In genomic region chr12:121810833-121811433, GRCh38 we compare ENCODE assay signal across 8 cellular contexts. TPM values are rescaled to one million over a fixed set of nuclear protein-coding genes. Genes with fewer than 3 reads are reported as not detected.
DNase-seq lines count a peak whose midpoint lies in the region; ATAC-seq and TF ChIP-seq lines count a peak whose summit lies in the region.

No MANE protein-coding gene starts in this region.

- peak overlapping the region; percentile 89 for H3K27ac Mint-ChIP-seq in CD8-positive, alpha-beta T cell

- no peak for TF ChIP-seq CTCF in CD8-positive, alpha-beta T cell (IDR thresholded peaks at IDR 0.05)
- no peak for TF ChIP-seq CTCF in osteoblast (IDR thresholded peaks at IDR 0.05; ENCODE audit: extremely low read depth, low read depth, low read length)

- H3K9me3 Mint-ChIP-seq in CD8-positive, alpha-beta T cell: no peaks in the 10 kb centered on the region

- POLR2A ChIA-PET in CD8-positive, alpha-beta T cell (lab: Charles Lee): interaction anchor here (0.6 to 20.5 kb wide), 10 partner anchors 13 to 136 kb away, joined by 3 to 1016 read pairs (median 4); partner anchors contain the start of genes RHOF, SETD1B and TMEM120B

- H3K4me3 ChIP-seq in CD8-positive, alpha-beta T cell (ENCODE audit: low read depth, low read length): peak overlapping the region; percentile 74
- peak overlapping the region; percentile 84 for H3K4me3 ChIP-seq in osteoblast (ENCODE audit: insufficient read depth, low read length)

- peaks cover 53% of the 10 kb centered on the region for H3K4me1 ChIP-seq in CD8-positive, alpha-beta T cell (ENCODE audit: insufficient read depth, low read length)
- peaks cover 37% of the 10 kb centered on the region for H3K4me1 ChIP-seq in osteoblast (ENCODE audit: insufficient read depth, low read length)

- no peak for ATAC-seq in CD8-positive, alpha-beta T cell
- no peak for ATAC-seq in GM21526 (IDR thresholded peaks at IDR 0.05; ENCODE audit: low FRiP score, unreplicated experiment)

- H3K27me3 Mint-ChIP-seq in CD8-positive, alpha-beta T cell (ENCODE audit: low read depth): no peaks in the 10 kb centered on the region

- peaks cover 56% of the 10 kb centered on the region for H3K4me1 Mint-ChIP-seq in CD8-positive, alpha-beta T cell (ENCODE audit: low read depth)

- H3K4me3 Mint-ChIP-seq in CD8-positive, alpha-beta T cell: peak overlapping the region; percentile 83

- peaks cover 30% of the 10 kb centered on the region for H3K36me3 ChIP-seq in CD8-positive, alpha-beta T cell (ENCODE audit: insufficient read depth, low read length)
- peaks cover 66% of the 10 kb centered on the region for H3K36me3 ChIP-seq in osteoblast (ENCODE audit: insufficient read depth, low read length)

- CTCF ChIA-PET in CD8-positive, alpha-beta T cell (lab: Charles Lee): interaction anchor here (0.7 to 45.9 kb wide), 13 partner anchors 10 to 121 kb away, joined by 3 to 2042 read pairs (median 7); partner anchors contain the start of genes PSMD9, RHOF, SETD1B and TMEM120B

- intact Hi-C loops in CD8-positive, alpha-beta T cell (cut with DNase I, micrococcal nuclease): loop anchor here in 1 of 2 experiments (1.0 kb wide), 1 partner anchor 12 kb away; no protein-coding TSS in a partner anchor

- peaks cover 63% of the 10 kb centered on the region for H4K20me1 ChIP-seq in osteoblast (ENCODE audit: insufficient read depth, low read length)

- H3K27me3 ChIP-seq in CD8-positive, alpha-beta T cell (ENCODE audit: insufficient read depth, low read length): no peaks in the 10 kb centered on the region
- no peaks in the 10 kb centered on the region for H3K27me3 ChIP-seq in osteoblast (ENCODE audit: insufficient read depth, low read length)

- DNase-seq in CD8-positive, alpha-beta T cell: no peak
- DNase-seq in MV-4-11 (lab: John Stamatoyannopoulos, UW): peak; percentile 9
- peak; percentile 59 for DNase-seq in ecto neural progenitor cell (ENCODE audit: low spot score)
- DNase-seq in osteoblast (ENCODE audit: insufficient read length, low spot score, missing footprints): no peak
- no peak for DNase-seq in NCI-H2227 (lab: John Stamatoyannopoulos, UW; ENCODE audit: unreplicated experiment)
- no peak for DNase-seq in occipital lobe (lab: John Stamatoyannopoulos, UW)
- no peak for DNase-seq in kidney glomerular epithelial cell (lab: John Stamatoyannopoulos, UW)

- no peak overlapping the region for H3K27ac ChIP-seq in CD8-positive, alpha-beta T cell (ENCODE audit: low read depth, low read length)
- H3K27ac ChIP-seq in osteoblast (ENCODE audit: low read depth, low read length): peak overlapping the region; percentile 58

- H2AFZ ChIP-seq in osteoblast (ENCODE audit: low read length): no peak overlapping the region

- no peaks in the 10 kb centered on the region for H3K9me3 ChIP-seq in CD8-positive, alpha-beta T cell (ENCODE audit: low read length)
- H3K9me3 ChIP-seq in osteoblast (ENCODE audit: low read depth, low read length): no peaks in the 10 kb centered on the region

- H3K4me2 ChIP-seq in osteoblast (ENCODE audit: insufficient read depth, low read length): peak overlapping the region; percentile 90

- peaks cover 60% of the 10 kb centered on the region for H3K36me3 Mint-ChIP-seq in CD8-positive, alpha-beta T cell

- H3K79me2 ChIP-seq in osteoblast (ENCODE audit: insufficient read depth, low read length): peaks cover 95% of the 10 kb centered on the region

RNA-seq across cellular contexts. Expression of gene SETD1B, which starts 7.1 kb away (rescaled TPM):
- 100 to 1,000 TPM; 181 to 190 TPM for total RNA-seq in CD8-positive, alpha-beta T cell
- total RNA-seq in osteoblast (5.0 and 5.8 TPM in 2 replicates), occipital lobe (2.3 TPM)

RNA-seq across cellular contexts. Expression of gene RHOF, which starts 17.4 kb away (rescaled TPM):
- total RNA-seq in CD8-positive, alpha-beta T cell: 100 to 1,000 TPM; 185 TPM
- total RNA-seq in osteoblast (6.2 and 8.3 TPM in 2 replicates), occipital lobe (14.5 TPM)

RNA-seq across cellular contexts. Expression of gene HPD, which starts 47.7 kb away (rescaled TPM):
- total RNA-seq in CD8-positive, alpha-beta T cell: not detected
- total RNA-seq in osteoblast: under 0.01 TPM in 1 of 2 replicates, not detected in the other
- total RNA-seq in occipital lobe: not detected

Comparison
In these comparisons a context has a peak if more than half of its experiments do, and no peak if none do; other contexts are left out.
1. DNase-seq: peak in MV-4-11 (single experiment) and ecto neural progenitor cell (single experiment); none in CD8-positive, alpha-beta T cell (0 of 7), osteoblast (single experiment), NCI-H2227 (single experiment), occipital lobe (single experiment) and kidney glomerular epithelial cell (single experiment).
2. RNA of gene SETD1B, which starts 7.1 kb away (total RNA-seq): 181 to 190 TPM in CD8-positive, alpha-beta T cell; 5.0 to 5.8 TPM in osteoblast and 2.3 TPM in occipital lobe (single experiment); every median in the first group is over 10 times any median in the second.
3. RNA of gene RHOF, which starts 17.4 kb away (total RNA-seq): 185 TPM in CD8-positive, alpha-beta T cell; 14.5 TPM in occipital lobe (single experiment) and 6.2 to 8.3 TPM in osteoblast; every median in the first group is over 10 times any median in the second.